8 cellular contexts compared by ENCODE assay signal in genomic region chr9:34991833-34992375, GRCh38. TPM values are rescaled to one million over a fixed set of nuclear protein-coding genes. Genes with fewer than 3 reads are reported as not detected.
DNase-seq lines count a peak whose midpoint lies in the region; ATAC-seq and TF ChIP-seq lines count a peak whose summit lies in the region.

No MANE protein-coding gene starts in this region.

- TF ChIP-seq CTCF in upper lobe of left lung (IDR thresholded peaks at IDR 0.05): no peak

- H3K27ac ChIP-seq in upper lobe of left lung: peak overlapping the region in 3 of 4 donors; percentile 48 to 90 (median 74)

- no peak overlapping the region for H3K4me3 ChIP-seq in upper lobe of left lung

- peak; percentile 31 for DNase-seq in activated naive CD4-positive, alpha-beta T cell treated with Interleukin-2 at 50 U/mL for 16 hours
- DNase-seq in activated naive CD4-positive, alpha-beta T cell (lab: John Stamatoyannopoulos, UW): no peak
- DNase-seq in anterior cingulate cortex (lab: John Stamatoyannopoulos, UW) (peak in 35 of 58 donors; percentile 9 to 80 (median 40)), islet precursor cell (peak; percentile 91), upper lobe of left lung (peak in 1 of 2 donors; percentile 41), NOMO-1 treated with dmso at 0.1 percent for 144 hours (lab: John Stamatoyannopoulos, UW; ENCODE audit: unreplicated experiment) (no peak), NCI-H774 (lab: John Stamatoyannopoulos, UW) (no peak)

- H3K4me1 ChIP-seq in upper lobe of left lung: peaks cover 37 to 62% (median 51%) of the 10 kb centered on the region in 4 donors

- ATAC-seq in upper lobe of left lung (ENCODE audit: low FRiP score in 2 of 2): no peak
- no peak for ATAC-seq in HG03439 (IDR thresholded peaks at IDR 0.05; ENCODE audit: unreplicated experiment)

- no peak for TF ChIP-seq EP300 in upper lobe of left lung (IDR thresholded peaks at IDR 0.05)

- no peak for TF ChIP-seq POLR2A in upper lobe of left lung (IDR thresholded peaks at IDR 0.05)

- H3K9me3 ChIP-seq in upper lobe of left lung: no peaks in the 10 kb centered on the region

- WGBS in upper lobe of left lung, 2 donors: 87% methylated on average over 7 of the region's 7 CpGs

- H3K36me3 ChIP-seq in upper lobe of left lung: peaks cover 0 to 9% (median 4%) of the 10 kb centered on the region in 4 donors

- H3K27me3 ChIP-seq in upper lobe of left lung: no peaks in the 10 kb centered on the region

RNA-seq across cellular contexts. Expression of gene DNAJB5, which starts 2.4 kb away (rescaled TPM):
- total RNA-seq in upper lobe of left lung: 1 to 10 TPM; 4.6 to 7.9 (median 6.0) TPM

RNA-seq across cellular contexts. Expression of gene PHF24, which starts 33.8 kb away (rescaled TPM):
- under 1 TPM in 4 of 6 donors, not detected in 2; 0.10 to 0.74 (median 0.49) TPM for total RNA-seq in upper lobe of left lung

Comparison
In these comparisons a context has a peak if more than half of its experiments do, and no peak if none do; other contexts are left out.
1. DNase-seq: peak in activated naive CD4-positive, alpha-beta T cell treated with Interleukin-2 at 50 U/mL for 16 hours (single experiment), anterior cingulate cortex (35 of 58) and islet precursor cell (single experiment); none in activated naive CD4-positive, alpha-beta T cell (0 of 4), NOMO-1 treated with dmso at 0.1 percent for 144 hours (single experiment) and NCI-H774 (single experiment).